25 cellular contexts compared by ENCODE assay signal in genomic region chr14:102507026-102507860, GRCh38. TPM values are rescaled to one million over a fixed set of nuclear protein-coding genes. Genes with fewer than 3 reads are reported as not detected.
DNase-seq lines count a peak whose midpoint lies in the region; ATAC-seq and TF ChIP-seq lines count a peak whose summit lies in the region.
"Had no signal": no experiment of that assay in that cellular context is flagged by ENCODE, and none has a peak within 500 bp of the region (broad histone marks: within the 10 kb centered on the region; RNA-seq: fewer than 3 reads in every experiment).

No MANE protein-coding gene starts in this region.

- H3K23ac ChIP-seq in mesenchymal stem cell (ENCODE audit: low read length in 2 of 2) = no peak overlapping the region

- no peak overlapping the region for H3K18ac ChIP-seq in mesenchymal stem cell (ENCODE audit: low read depth in 1 of 2, low read length in 2 of 2)

- WGBS in mesenchymal stem cell = 97% methylated on average over 124 of the region's 124 CpGs

- no peak overlapping the region for H4K8ac ChIP-seq in mesenchymal stem cell (ENCODE audit: low read length)

- no peak overlapping the region for H2BK15ac ChIP-seq in mesenchymal stem cell (ENCODE audit: low read depth, poor library complexity, severe bottlenecking)

- no peaks in the 10 kb centered on the region for H3K9me3 ChIP-seq in CD4-positive, alpha-beta T cell (ENCODE audit: control insufficient read depth, low read length)
- no peaks in the 10 kb centered on the region for H3K9me3 ChIP-seq in mesenchymal stem cell (ENCODE audit: control insufficient read depth, low read length)
- H3K9me3 ChIP-seq: breast epithelium had no signal

- intact Hi-C loops in CD4-positive, alpha-beta T cell (cut with DNase I, micrococcal nuclease) = loop anchor here in 1 of 2 experiments (5.0 kb wide), 1 partner anchor 370 kb away; the partner anchor contains the start of gene WDR20

- no peak overlapping the region for H3K4me3 ChIP-seq in mesenchymal stem cell (ENCODE audit: insufficient read depth in 1 of 2, low read depth in 1 of 2, low read length in 2 of 2)

- H3K14ac ChIP-seq in mesenchymal stem cell (ENCODE audit: low read length in 2 of 2) = no peak overlapping the region

- H3K4me3 Mint-ChIP-seq in CD4-positive, alpha-beta T cell = no peak overlapping the region
- H3K4me3 Mint-ChIP-seq in central memory CD8-positive, alpha-beta T cell = peak overlapping the region; percentile 48

- peak in 2 of 10 experiments; percentile 43 to 49 for DNase-seq in CD4-positive, alpha-beta T cell
- no peak for DNase-seq in central memory CD8-positive, alpha-beta T cell (ENCODE audit: low spot score in 2 of 2)
- no peak for DNase-seq in mesenchymal stem cell
- DNase-seq in EL = no peak
- DNase-seq: activated CD4-positive, alpha-beta memory T cell treated with anti-CD3 and anti-CD28 coated beads, Interleukin-2, amount 10 ng/mL, durations not matched to agents 7 days and 5 days; activated CD8-positive, alpha-beta memory T cell treated with anti-CD3 and anti-CD28 coated beads, Interleukin-2, amount 50 U/mL, for 4 hours; activated effector memory CD4-positive, alpha-beta T cell treated with anti-CD3 and anti-CD28 coated beads, Interleukin-2, amount 50 U/mL, for 16 hours; anterior cingulate cortex; CD4-positive, CD25-positive, alpha-beta regulatory T cell; DND-41; midbrain; MM.1S; NCI-H1930; NCI-H510A; occipital lobe; RPMI8226 had no signal

- H3K36me3 Mint-ChIP-seq in CD4-positive, alpha-beta T cell (ENCODE audit: low read depth) = no peaks in the 10 kb centered on the region
- H3K36me3 Mint-ChIP-seq in central memory CD8-positive, alpha-beta T cell (ENCODE audit: insufficient read depth) = peaks cover 7% of the 10 kb centered on the region
- H3K36me3 Mint-ChIP-seq: activated naive CD8-positive, alpha-beta T cell; CD4-positive, CD25-positive, alpha-beta regulatory T cell had no signal

- no peak overlapping the region for H2BK120ac ChIP-seq in mesenchymal stem cell (ENCODE audit: low read depth, low read length)

- H3K4me1 Mint-ChIP-seq in CD4-positive, alpha-beta T cell (ENCODE audit: low read depth) = peaks cover 18% of the 10 kb centered on the region
- H3K4me1 Mint-ChIP-seq in central memory CD8-positive, alpha-beta T cell = peaks cover 11% of the 10 kb centered on the region

- H2AFZ ChIP-seq in mesenchymal stem cell (ENCODE audit: low read depth, low read length) = no peak overlapping the region

- H4K91ac ChIP-seq in mesenchymal stem cell (ENCODE audit: low read length) = peak overlapping the region; percentile 52

- ATAC-seq in CD4-positive, alpha-beta T cell (ENCODE audit: poor library complexity) = peak; percentile 24
- no peak for ATAC-seq in central memory CD8-positive, alpha-beta T cell (replicated peaks; ENCODE audit: extremely low read depth, poor library complexity, severe bottlenecking)
- ATAC-seq in HG03108 (IDR thresholded peaks at IDR 0.05; ENCODE audit: unreplicated experiment) = no peak
- ATAC-seq in SK-N-SH treated with all-trans-retinoic acid at 6 μM for 48 hours = no peak
- ATAC-seq: naive thymus-derived CD4-positive, alpha-beta T cell; stimulated activated effector memory CD8-positive, alpha-beta T cell treated with anti-CD3 and anti-CD28 coated beads, Interleukin-12 subunit alpha, Interleukin-12 subunit beta, amount 100 ng/mL, for 72 hours had no signal

- H3K27ac ChIP-seq in C4-2B (peak overlapping the region; percentile 90; the same call in 1 of the 2 replicates), mesenchymal stem cell (ENCODE audit: low read length, poor library complexity, severe bottlenecking) (no peak overlapping the region)
- H3K27ac ChIP-seq in CD4-positive, alpha-beta T cell (ENCODE audit: low read depth, low read length) = no peak overlapping the region
- H3K27ac ChIP-seq: SK-N-MC had no signal

- H3K79me1 ChIP-seq in mesenchymal stem cell (replicated peaks; ENCODE audit: low read length, poor library complexity, severe bottlenecking) = peaks cover 4% of the 10 kb centered on the region

- H2BK12ac ChIP-seq in mesenchymal stem cell (ENCODE audit: low read length in 2 of 2) = no peak overlapping the region

- peaks cover 2% of the 10 kb centered on the region for H3K9me3 Mint-ChIP-seq in CD4-positive, alpha-beta T cell
- no peaks in the 10 kb centered on the region for H3K9me3 Mint-ChIP-seq in central memory CD8-positive, alpha-beta T cell
- H3K9me3 Mint-ChIP-seq: activated CD4-positive, alpha-beta memory T cell treated with anti-CD3 and anti-CD28 coated beads, Interleukin-2, amount 10 ng/mL, durations not matched to agents 7 days and 5 days; stimulated activated effector memory CD8-positive, alpha-beta T cell treated with anti-CD3 and anti-CD28 coated beads, Interleukin-12 subunit alpha, Interleukin-12 subunit beta, amount 100 ng/mL, for 72 hours; T-helper 1 cell treated with Interleukin-12 subunit alpha and Interleukin-12 subunit beta and Interleukin-4 antibody, amounts not matched to agents 30 μg/mL and 1 μg/mL, for 36 hours had no signal

- no peak overlapping the region for H3K9ac ChIP-seq in mesenchymal stem cell (ENCODE audit: low read length)

- CTCF ChIA-PET in CD4-positive, alpha-beta T cell (lab: Charles Lee) = no interaction called here

- no peak overlapping the region for H2AK5ac ChIP-seq in mesenchymal stem cell (ENCODE audit: low read length, severe bottlenecking)

- peak overlapping the region; percentile 53 for H3K27ac Mint-ChIP-seq in CD4-positive, alpha-beta T cell
- H3K27ac Mint-ChIP-seq in central memory CD8-positive, alpha-beta T cell (ENCODE audit: low read depth) = no peak overlapping the region
- H3K27ac Mint-ChIP-seq: activated CD4-positive, alpha-beta memory T cell treated with anti-CD3 and anti-CD28 coated beads, Interleukin-2, amount 10 ng/mL, durations not matched to agents 7 days and 5 days; activated naive CD8-positive, alpha-beta T cell; stimulated activated effector memory CD8-positive, alpha-beta T cell treated with anti-CD3 and anti-CD28 coated beads, Interleukin-12 subunit alpha, Interleukin-12 subunit beta, amount 100 ng/mL, for 72 hours; T-helper 1 cell treated with Interleukin-12 subunit alpha and Interleukin-12 subunit beta and Interleukin-4 antibody, amounts not matched to agents 30 μg/mL and 1 μg/mL, for 36 hours had no signal

- H3K27me3 ChIP-seq in CD4-positive, alpha-beta T cell (ENCODE audit: control insufficient read depth, insufficient read depth, low read length) = no peaks in the 10 kb centered on the region
- H3K27me3 ChIP-seq in mesenchymal stem cell (ENCODE audit: control insufficient read depth in 1 of 2, insufficient read depth in 1 of 2, low read length in 2 of 2) = no peaks in the 10 kb centered on the region
- H3K27me3 ChIP-seq: breast epithelium had no signal

- peaks cover 26% of the 10 kb centered on the region for H3K4me1 ChIP-seq in mesenchymal stem cell (ENCODE audit: control insufficient read depth, insufficient read depth, low read depth, low read length)

- H3K4me2 ChIP-seq in mesenchymal stem cell (ENCODE audit: low read length, poor library complexity, severe bottlenecking) = no peak overlapping the region

- H3K4ac ChIP-seq in mesenchymal stem cell (ENCODE audit: low read depth in 1 of 2, low read length in 2 of 2) = no peak overlapping the region

- H3K36me3 ChIP-seq in mesenchymal stem cell (ENCODE audit: control insufficient read depth in 1 of 2, insufficient read depth in 2 of 2, low read depth in 1 of 2, low read length in 2 of 2) = peaks cover 0 to 34% of the 10 kb centered on the region in 2 experiments
- H3K36me3 ChIP-seq: breast epithelium had no signal

- no peak for TF ChIP-seq CTCF in C4-2B (conservative IDR thresholded peaks at IDR 0.05)
- no peak for TF ChIP-seq CTCF in CD4-positive, alpha-beta T cell (IDR thresholded peaks at IDR 0.05)

- POLR2A ChIA-PET in CD4-positive, alpha-beta T cell (lab: Charles Lee) = no interaction called here

- H3K27me3 Mint-ChIP-seq in CD4-positive, alpha-beta T cell = no peaks in the 10 kb centered on the region
- H3K27me3 Mint-ChIP-seq in central memory CD8-positive, alpha-beta T cell = no peaks in the 10 kb centered on the region
- H3K27me3 Mint-ChIP-seq: activated CD4-positive, alpha-beta memory T cell treated with anti-CD3 and anti-CD28 coated beads, Interleukin-2, amount 10 ng/mL, durations not matched to agents 7 days and 5 days; activated naive CD8-positive, alpha-beta T cell; CD4-positive, CD25-positive, alpha-beta regulatory T cell; naive thymus-derived CD4-positive, alpha-beta T cell had no signal

- H2BK5ac ChIP-seq in mesenchymal stem cell (ENCODE audit: low read depth, low read length, poor library complexity, severe bottlenecking) = no peak overlapping the region

TF ChIP-seq in SK-N-SH treated with all-trans-retinoic acid at 6 μM for 48 hours, 23 proteins besides CTCF, POLR2A, EP300 and RAD21 (continues in another document):
- TF ChIP-seq CSRNP3 (CRISPR knock-in tag; IDR thresholded peaks at IDR 0.05) (no peak), PPARA (CRISPR knock-in tag; IDR thresholded peaks at IDR 0.05; ENCODE audit: borderline replicate concordance) (no peak), SNAI2 (CRISPR knock-in tag; IDR thresholded peaks at IDR 0.05) (no peak), ZNF565 (CRISPR knock-in tag; conservative IDR thresholded peaks at IDR 0.05; ENCODE audit: low read depth) (no peak)

RNA-seq across cellular contexts. Expression of gene ANKRD9, which starts 2.3 kb away (rescaled TPM):
- 1 to 10 TPM; 4.4 to 5.5 TPM for total RNA-seq in CD4-positive, alpha-beta T cell
- 10.3 TPM for polyA plus RNA-seq in mesenchymal stem cell (2013, experiment 1 of 2)
- 10.2 TPM for polyA plus RNA-seq in mesenchymal stem cell (2013, experiment 2 of 2)
